In the genomic region with DNA sequence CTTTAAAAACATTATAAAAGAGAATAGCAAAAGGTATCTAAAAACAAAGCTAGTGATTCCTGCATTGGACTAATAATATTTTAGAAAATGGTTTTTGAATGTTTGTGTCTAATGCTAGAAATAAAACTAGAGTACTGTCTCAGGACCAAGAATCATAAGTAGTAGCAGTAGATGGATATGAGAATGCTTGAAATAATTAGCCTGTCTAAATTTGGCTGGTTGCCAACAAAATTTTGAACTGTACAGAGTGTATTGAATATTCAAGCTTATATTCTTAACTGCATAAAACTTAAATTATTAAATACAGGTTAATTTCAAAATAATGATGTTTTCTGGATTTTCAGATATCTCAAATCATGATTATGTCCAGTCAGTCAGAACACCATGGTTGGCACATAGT, we compare ENCODE assay signal across 1 cellular context.
TF ChIP-seq lines count a peak whose summit lies in the region.

No MANE protein-coding gene starts in this region.

TF ChIP-seq in K562, 482 proteins besides CTCF, POLR2A, EP300 and RAD21 (continued from another document):
- TF ChIP-seq ATF2 (CRISPR knock-in tag; IDR thresholded peaks at IDR 0.05) (no peak), CBX5 (IDR thresholded peaks at IDR 0.05; ENCODE audit: borderline replicate concordance, low read depth) (no peak), ZBTB8A (IDR thresholded peaks at IDR 0.05; ENCODE audit: partially characterized antibody) (no peak)
